Comparison of ENCODE assay signal across 1 cellular context in the genomic region with DNA sequence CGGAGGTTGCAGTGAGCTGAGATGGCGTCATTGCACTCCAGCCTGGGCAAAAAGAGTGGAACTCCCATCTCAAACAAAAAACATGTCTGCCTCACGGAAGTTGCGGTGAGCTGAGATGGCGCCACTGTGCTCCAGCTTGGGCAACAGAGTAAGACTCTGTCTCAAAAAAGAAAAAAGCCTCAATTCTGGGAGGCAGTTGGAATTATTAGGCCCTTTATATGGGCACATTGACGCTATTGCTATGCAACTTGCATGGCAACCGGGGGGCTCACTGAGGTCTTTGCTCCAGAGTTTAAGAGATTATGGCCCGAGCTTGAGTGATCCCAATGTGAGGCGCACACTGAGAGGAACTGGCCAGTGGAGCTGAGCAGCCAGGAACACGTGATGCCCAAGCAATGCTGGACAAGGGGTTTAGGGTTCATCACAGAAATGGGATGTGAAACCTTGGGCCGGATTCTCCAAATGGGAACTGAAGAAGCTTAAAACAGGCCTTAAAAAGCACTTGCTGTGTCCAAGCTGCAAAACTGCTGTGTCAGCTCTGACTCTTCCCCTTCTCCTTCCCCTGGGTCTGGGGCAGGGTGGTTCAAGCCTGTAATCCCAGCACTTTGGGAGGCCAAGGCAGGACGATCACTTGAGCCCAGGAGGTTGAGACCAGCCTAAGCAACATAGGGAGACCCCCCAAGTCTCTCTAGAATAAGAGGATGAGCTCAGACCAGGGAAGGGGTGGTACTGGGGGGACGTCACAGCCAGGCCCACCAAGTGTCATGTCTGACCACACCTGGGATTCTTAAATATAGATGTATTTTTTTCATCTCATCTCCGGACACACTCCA.
TF ChIP-seq lines count a peak whose summit lies in the region.

No MANE protein-coding gene starts in this region.

TF ChIP-seq in HepG2, 621 proteins besides CTCF, POLR2A, EP300 and RAD21 (continued from another document and continues in another):
- peak; percentile 21; the same call in 1 of the 2 replicates for TF ChIP-seq ZNF770 (CRISPR knock-in tag; IDR thresholded peaks at IDR 0.05)
- TF ChIP-seq FOXC1 (CRISPR knock-in tag; IDR thresholded peaks at IDR 0.05; ENCODE audit: borderline replicate concordance): no peak
- TF ChIP-seq GFI1 (CRISPR knock-in tag; IDR thresholded peaks at IDR 0.05; ENCODE audit: borderline replicate concordance): peak; percentile 60
- TF ChIP-seq ZFX (CRISPR knock-in tag; IDR thresholded peaks at IDR 0.05; ENCODE audit: low read depth): peak; percentile 42; the same call in 1 of the 2 replicates
- TF ChIP-seq DNMT1 (CRISPR knock-in tag; IDR thresholded peaks at IDR 0.05): 0 out of 2 replicates have a peak, but pooled peaks have one; percentile 56
- peak; percentile 10 for TF ChIP-seq ZEB1 (IDR thresholded peaks at IDR 0.05; ENCODE audit: insufficient replicate concordance, low read depth)
- no peak for TF ChIP-seq ZHX2 (IDR thresholded peaks at IDR 0.05; ENCODE audit: low read depth)
- peak; percentile 6; the same call in 1 of the 2 replicates for TF ChIP-seq ZHX2 (CRISPR knock-in tag; IDR thresholded peaks at IDR 0.05; ENCODE audit: borderline replicate concordance)
- TF ChIP-seq ZNF326 (CRISPR knock-in tag; IDR thresholded peaks at IDR 0.05; ENCODE audit: borderline replicate concordance): peak; percentile 96
- TF ChIP-seq ZNF619 (CRISPR knock-in tag; IDR thresholded peaks at IDR 0.05): no peak
- TF ChIP-seq HNF1B (CRISPR knock-in tag; IDR thresholded peaks at IDR 0.05): peak; percentile 45; the same call in 1 of the 2 replicates
- no peak for TF ChIP-seq STAG1 (CRISPR knock-in tag; IDR thresholded peaks at IDR 0.05)
- TF ChIP-seq, protein P1, sequence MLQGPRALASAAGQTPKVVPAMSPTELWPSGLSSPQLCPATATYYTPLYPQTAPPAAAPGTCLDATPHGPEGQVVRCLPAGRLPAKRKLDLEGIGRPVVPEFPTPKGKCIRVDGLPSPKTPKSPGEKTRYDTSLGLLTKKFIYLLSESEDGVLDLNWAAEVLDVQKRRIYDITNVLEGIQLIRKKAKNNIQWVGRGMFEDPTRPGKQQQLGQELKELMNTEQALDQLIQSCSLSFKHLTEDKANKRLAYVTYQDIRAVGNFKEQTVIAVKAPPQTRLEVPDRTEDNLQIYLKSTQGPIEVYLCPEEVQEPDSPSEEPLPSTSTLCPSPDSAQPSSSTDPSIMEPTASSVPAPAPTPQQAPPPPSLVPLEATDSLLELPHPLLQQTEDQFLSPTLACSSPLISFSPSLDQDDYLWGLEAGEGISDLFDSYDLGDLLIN (CRISPR knock-in tag; IDR thresholded peaks at IDR 0.05; ENCODE audit: borderline replicate concordance): no peak
- TF ChIP-seq ZNF280D (CRISPR knock-in tag; IDR thresholded peaks at IDR 0.05): no peak
- TF ChIP-seq, protein P2, sequence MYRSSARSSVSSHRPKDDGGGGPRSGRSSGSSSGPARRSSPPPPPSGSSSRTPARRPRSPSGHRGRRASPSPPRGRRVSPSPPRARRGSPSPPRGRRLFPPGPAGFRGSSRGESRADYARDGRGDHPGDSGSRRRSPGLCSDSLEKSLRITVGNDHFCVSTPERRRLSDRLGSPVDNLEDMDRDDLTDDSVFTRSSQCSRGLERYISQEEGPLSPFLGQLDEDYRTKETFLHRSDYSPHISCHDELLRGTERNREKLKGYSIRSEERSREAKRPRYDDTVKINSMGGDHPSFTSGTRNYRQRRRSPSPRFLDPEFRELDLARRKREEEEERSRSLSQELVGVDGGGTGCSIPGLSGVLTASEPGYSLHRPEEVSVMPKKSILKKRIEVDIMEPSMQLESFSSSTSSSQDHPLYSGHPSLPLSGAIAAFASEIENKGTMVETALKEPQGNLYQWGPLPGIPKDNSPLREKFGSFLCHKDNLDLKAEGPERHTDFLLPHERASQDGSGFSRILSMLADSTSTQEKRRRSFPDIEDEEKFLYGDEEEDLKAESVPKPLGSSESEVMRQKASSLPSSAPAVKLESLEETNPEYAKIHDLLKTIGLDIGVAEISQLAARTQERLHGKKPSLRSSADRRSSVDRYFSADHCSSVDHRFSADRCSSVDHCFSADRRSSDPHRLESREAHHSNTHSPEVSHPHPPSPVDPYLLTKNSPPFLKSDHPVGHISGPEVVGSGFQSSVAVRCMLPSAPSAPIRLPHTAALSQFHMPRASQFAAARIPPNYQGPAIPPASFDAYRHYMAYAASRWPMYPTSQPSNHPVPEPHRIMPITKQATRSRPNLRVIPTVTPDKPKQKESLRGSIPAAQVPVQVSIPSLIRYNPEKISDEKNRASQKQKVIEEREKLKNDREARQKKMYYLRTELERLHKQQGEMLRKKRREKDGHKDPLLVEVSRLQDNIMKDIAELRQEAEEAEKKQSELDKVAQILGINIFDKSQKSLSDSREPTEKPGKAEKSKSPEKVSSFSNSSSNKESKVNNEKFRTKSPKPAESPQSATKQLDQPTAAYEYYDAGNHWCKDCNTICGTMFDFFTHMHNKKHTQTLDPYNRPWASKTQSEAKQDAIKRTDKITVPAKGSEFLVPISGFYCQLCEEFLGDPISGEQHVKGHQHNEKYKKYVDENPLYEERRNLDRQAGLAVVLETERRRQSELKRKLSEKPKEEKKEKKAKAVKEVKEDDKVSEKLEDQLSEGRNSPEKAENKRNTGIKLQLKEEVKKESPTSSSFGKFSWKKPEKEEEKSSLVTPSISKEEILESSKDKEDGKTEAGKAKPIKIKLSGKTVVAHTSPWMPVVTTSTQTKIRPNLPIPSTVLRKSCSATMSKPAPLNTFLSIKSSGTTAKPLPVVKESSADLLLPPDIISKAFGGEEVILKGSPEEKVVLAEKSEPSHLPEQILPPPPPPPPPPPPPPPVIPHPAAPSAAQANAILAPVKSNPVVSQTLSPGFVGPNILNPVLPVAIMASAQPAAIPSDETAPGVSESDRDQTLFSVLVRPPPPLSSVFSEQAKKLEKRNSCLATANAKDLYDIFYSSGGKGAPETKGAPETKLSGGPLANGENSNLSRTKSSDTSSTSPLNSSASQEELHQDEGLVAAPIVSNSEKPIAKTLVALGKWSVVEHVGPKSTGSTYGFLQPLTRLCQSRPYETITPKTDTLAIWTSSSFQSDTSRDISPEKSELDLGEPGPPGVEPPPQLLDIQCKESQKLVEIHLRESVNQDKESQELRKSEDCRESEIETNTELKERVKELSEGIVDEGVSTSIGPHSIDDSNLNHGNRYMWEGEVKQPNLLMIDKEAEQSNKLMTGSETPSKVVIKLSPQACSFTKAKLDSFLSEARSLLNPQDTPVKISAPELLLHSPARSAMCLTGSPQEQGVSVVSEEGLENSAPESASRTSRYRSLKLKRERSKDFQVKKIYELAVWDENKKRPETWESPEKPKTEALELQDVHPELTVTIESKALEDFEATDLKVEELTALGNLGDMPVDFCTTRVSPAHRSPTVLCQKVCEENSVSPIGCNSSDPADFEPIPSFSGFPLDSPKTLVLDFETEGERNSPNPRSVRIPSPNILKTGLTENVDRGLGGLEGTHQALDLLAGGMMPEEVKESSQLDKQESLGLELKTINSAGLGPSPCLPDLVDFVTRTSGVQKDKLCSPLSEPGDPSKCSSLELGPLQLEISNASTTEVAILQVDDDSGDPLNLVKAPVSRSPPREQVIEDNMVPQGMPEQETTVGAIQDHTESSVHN (CRISPR knock-in tag; IDR thresholded peaks at IDR 0.05): 0 out of 2 replicates have a peak, but pooled peaks have one; percentile 49
- TF ChIP-seq, protein P3, sequence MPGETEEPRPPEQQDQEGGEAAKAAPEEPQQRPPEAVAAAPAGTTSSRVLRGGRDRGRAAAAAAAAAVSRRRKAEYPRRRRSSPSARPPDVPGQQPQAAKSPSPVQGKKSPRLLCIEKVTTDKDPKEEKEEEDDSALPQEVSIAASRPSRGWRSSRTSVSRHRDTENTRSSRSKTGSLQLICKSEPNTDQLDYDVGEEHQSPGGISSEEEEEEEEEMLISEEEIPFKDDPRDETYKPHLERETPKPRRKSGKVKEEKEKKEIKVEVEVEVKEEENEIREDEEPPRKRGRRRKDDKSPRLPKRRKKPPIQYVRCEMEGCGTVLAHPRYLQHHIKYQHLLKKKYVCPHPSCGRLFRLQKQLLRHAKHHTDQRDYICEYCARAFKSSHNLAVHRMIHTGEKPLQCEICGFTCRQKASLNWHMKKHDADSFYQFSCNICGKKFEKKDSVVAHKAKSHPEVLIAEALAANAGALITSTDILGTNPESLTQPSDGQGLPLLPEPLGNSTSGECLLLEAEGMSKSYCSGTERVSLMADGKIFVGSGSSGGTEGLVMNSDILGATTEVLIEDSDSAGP (CRISPR knock-in tag; IDR thresholded peaks at IDR 0.05; ENCODE audit: borderline replicate concordance): peak; percentile 62; the same call in 1 of the 2 replicates
- no peak; the same call in 1 of the 2 replicates for TF ChIP-seq ZNF138 (CRISPR knock-in tag; IDR thresholded peaks at IDR 0.05; ENCODE audit: low read depth)
- no peak for TF ChIP-seq RBAK (CRISPR knock-in tag; IDR thresholded peaks at IDR 0.05)
- peak; percentile 56 for TF ChIP-seq SAP130 (CRISPR knock-in tag; IDR thresholded peaks at IDR 0.05; ENCODE audit: low read depth)
- 0 out of 2 replicates have a peak, but pooled peaks have one; percentile 39 for TF ChIP-seq ZNF274 (CRISPR knock-in tag; IDR thresholded peaks at IDR 0.05)
- 0 out of 2 replicates have a peak, but pooled peaks have one; percentile 66 for TF ChIP-seq ZNF577 (CRISPR knock-in tag; IDR thresholded peaks at IDR 0.05; ENCODE audit: borderline replicate concordance, low read depth)
